In the genomic region with DNA sequence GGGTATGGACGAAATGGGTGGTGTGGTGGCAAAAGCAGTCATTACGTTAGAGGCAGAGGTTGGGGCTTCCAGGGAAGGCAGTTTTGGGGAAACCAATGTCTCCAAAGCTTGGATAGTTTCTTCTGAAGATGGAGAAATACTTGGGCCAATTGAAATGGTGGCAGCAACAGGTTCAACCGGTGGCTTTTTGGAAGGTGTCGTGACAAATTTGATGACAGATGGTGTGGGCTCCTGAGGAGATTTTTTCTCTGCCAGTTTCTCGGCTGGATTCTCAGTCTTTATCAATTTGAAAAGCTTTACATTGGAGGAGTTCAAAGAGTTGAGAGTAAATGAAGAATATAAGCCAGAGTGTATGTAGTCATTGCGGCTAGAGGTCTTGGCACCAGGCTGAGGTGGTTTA, we compare ENCODE assay signal across 2 cellular contexts.
TF ChIP-seq lines count a peak whose summit lies in the region.

No MANE protein-coding gene starts in this region.

TF ChIP-seq in HEK293, 187 proteins besides CTCF, POLR2A, EP300 and RAD21 (continued from another document):
- no peak for TF ChIP-seq ZNF549 (tag by site-specific recombination; IDR thresholded peaks at IDR 0.05)
- TF ChIP-seq, protein P1, sequence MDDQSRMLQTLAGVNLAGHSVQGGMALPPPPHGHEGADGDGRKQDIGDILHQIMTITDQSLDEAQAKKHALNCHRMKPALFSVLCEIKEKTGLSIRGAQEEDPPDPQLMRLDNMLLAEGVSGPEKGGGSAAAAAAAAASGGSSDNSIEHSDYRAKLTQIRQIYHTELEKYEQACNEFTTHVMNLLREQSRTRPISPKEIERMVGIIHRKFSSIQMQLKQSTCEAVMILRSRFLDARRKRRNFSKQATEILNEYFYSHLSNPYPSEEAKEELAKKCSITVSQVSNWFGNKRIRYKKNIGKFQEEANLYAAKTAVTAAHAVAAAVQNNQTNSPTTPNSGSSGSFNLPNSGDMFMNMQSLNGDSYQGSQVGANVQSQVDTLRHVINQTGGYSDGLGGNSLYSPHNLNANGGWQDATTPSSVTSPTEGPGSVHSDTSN (CRISPR knock-in tag; IDR thresholded peaks at IDR 0.05) = no peak
- TF ChIP-seq IKZF3 (tag by site-specific recombination; IDR thresholded peaks at IDR 0.05) = no peak
- TF ChIP-seq ZNF324 (tag by site-specific recombination; IDR thresholded peaks at IDR 0.05) = no peak
- no peak for TF ChIP-seq ZNF600 (tag by site-specific recombination; IDR thresholded peaks at IDR 0.05)

TF ChIP-seq in GM12878, 131 proteins besides CTCF, POLR2A, EP300 and RAD21:
- TF ChIP-seq, protein P2, sequence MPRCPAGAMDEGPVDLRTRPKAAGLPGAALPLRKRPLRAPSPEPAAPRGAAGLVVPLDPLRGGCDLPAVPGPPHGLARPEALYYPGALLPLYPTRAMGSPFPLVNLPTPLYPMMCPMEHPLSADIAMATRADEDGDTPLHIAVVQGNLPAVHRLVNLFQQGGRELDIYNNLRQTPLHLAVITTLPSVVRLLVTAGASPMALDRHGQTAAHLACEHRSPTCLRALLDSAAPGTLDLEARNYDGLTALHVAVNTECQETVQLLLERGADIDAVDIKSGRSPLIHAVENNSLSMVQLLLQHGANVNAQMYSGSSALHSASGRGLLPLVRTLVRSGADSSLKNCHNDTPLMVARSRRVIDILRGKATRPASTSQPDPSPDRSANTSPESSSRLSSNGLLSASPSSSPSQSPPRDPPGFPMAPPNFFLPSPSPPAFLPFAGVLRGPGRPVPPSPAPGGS (IDR thresholded peaks at IDR 0.05; ENCODE audit: borderline replicate concordance, insufficient read depth, low read depth, low read length, poor library complexity, severe bottlenecking) = no peak
- TF ChIP-seq ZNF384 (IDR thresholded peaks at IDR 0.05; ENCODE audit: borderline replicate concordance, low read depth, low read length) (no peak), POLR2AphosphoS2 (IDR thresholded peaks at IDR 0.05; ENCODE audit: low read depth, low read length) (no peak), SMARCA5 (IDR thresholded peaks at IDR 0.05) (no peak), ETV6 (conservative IDR thresholded peaks at IDR 0.05 in 1 of 2, IDR thresholded peaks at IDR 0.05 in 1 of 2; ENCODE audit: borderline replicate concordance in 1 of 2, low read depth in 1 of 2) (no peak), TCF3 (IDR thresholded peaks at IDR 0.05; ENCODE audit: borderline replicate concordance, insufficient read depth, low read depth, low read length) (no peak), NFYA (IDR thresholded peaks at IDR 0.05; ENCODE audit: borderline replicate concordance, low read depth, low read length) (no peak), NFIC (IDR thresholded peaks at IDR 0.05; ENCODE audit: low read depth, low read length) (no peak)
- TF ChIP-seq, protein P3, sequence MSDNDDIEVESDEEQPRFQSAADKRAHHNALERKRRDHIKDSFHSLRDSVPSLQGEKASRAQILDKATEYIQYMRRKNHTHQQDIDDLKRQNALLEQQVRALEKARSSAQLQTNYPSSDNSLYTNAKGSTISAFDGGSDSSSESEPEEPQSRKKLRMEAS (IDR thresholded peaks at IDR 0.05; ENCODE audit: low read depth, low read length) = no peak
- TF ChIP-seq, protein P4, sequence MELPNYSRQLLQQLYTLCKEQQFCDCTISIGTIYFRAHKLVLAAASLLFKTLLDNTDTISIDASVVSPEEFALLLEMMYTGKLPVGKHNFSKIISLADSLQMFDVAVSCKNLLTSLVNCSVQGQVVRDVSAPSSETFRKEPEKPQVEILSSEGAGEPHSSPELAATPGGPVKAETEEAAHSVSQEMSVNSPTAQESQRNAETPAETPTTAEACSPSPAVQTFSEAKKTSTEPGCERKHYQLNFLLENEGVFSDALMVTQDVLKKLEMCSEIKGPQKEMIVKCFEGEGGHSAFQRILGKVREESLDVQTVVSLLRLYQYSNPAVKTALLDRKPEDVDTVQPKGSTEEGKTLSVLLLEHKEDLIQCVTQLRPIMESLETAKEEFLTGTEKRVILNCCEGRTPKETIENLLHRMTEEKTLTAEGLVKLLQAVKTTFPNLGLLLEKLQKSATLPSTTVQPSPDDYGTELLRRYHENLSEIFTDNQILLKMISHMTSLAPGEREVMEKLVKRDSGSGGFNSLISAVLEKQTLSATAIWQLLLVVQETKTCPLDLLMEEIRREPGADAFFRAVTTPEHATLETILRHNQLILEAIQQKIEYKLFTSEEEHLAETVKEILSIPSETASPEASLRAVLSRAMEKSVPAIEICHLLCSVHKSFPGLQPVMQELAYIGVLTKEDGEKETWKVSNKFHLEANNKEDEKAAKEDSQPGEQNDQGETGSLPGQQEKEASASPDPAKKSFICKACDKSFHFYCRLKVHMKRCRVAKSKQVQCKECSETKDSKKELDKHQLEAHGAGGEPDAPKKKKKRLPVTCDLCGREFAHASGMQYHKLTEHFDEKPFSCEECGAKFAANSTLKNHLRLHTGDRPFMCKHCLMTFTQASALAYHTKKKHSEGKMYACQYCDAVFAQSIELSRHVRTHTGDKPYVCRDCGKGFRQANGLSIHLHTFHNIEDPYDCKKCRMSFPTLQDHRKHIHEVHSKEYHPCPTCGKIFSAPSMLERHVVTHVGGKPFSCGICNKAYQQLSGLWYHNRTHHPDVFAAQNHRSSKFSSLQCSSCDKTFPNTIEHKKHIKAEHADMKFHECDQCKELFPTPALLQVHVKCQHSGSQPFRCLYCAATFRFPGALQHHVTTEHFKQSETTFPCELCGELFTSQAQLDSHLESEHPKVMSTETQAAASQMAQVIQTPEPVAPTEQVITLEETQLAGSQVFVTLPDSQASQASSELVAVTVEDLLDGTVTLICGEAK (IDR thresholded peaks at IDR 0.05; ENCODE audit: borderline replicate concordance) = no peak
- TF ChIP-seq, protein P5, sequence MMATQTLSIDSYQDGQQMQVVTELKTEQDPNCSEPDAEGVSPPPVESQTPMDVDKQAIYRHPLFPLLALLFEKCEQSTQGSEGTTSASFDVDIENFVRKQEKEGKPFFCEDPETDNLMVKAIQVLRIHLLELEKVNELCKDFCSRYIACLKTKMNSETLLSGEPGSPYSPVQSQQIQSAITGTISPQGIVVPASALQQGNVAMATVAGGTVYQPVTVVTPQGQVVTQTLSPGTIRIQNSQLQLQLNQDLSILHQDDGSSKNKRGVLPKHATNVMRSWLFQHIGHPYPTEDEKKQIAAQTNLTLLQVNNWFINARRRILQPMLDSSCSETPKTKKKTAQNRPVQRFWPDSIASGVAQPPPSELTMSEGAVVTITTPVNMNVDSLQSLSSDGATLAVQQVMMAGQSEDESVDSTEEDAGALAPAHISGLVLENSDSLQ (IDR thresholded peaks at IDR 0.05) = no peak
TF ChIP-seq in GM12878: peak in this region for 0.
